1 cellular context compared by ENCODE assay signal in the genomic region with DNA sequence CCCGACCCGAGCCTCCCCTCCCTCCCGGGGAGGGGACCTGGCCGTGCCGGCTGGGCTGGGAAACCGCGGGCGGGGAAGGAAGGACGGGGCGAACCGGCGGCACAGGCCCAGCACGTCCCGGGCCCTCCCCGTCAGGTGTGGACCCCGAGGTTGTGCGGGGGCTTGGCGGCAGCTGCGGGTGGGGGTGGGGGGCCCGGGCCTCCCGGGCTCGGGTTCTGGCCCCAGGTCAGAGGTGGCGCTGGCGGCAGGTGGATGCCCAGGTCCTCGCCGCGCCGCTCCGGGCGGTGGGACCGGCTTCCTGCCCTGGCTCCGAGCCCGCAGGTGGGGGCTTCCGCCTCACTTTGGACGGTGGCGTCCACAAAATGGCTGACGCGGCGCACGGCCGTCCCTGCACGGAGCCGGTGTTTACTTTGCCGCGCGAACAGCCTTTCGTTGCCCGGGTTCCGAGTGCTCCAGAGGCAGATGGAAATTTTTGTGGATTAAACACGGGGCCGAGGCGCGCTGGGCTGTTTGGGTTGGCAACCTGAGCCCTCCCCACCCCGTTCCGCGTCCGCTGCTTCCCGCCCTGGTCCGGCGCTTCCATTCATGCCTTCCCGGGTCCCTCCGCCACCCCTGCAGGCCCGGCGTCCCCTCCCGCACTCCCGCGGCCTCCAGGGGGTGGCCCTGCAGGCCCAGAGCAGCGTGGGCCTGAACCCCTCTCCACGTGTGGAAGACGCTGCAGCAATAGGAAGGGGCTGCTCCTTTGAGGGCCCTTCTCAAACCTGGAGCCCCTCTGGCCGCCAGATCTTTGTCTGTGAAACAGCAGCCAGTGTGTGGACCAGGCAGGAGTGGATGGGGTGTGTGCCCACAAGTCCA.
TF ChIP-seq lines count a peak whose summit lies in the region.

No MANE protein-coding gene starts in this region.

TF ChIP-seq in WTC11, 78 proteins besides CTCF, POLR2A, EP300 and RAD21 (continued from another document):
- TF ChIP-seq, protein P1, sequence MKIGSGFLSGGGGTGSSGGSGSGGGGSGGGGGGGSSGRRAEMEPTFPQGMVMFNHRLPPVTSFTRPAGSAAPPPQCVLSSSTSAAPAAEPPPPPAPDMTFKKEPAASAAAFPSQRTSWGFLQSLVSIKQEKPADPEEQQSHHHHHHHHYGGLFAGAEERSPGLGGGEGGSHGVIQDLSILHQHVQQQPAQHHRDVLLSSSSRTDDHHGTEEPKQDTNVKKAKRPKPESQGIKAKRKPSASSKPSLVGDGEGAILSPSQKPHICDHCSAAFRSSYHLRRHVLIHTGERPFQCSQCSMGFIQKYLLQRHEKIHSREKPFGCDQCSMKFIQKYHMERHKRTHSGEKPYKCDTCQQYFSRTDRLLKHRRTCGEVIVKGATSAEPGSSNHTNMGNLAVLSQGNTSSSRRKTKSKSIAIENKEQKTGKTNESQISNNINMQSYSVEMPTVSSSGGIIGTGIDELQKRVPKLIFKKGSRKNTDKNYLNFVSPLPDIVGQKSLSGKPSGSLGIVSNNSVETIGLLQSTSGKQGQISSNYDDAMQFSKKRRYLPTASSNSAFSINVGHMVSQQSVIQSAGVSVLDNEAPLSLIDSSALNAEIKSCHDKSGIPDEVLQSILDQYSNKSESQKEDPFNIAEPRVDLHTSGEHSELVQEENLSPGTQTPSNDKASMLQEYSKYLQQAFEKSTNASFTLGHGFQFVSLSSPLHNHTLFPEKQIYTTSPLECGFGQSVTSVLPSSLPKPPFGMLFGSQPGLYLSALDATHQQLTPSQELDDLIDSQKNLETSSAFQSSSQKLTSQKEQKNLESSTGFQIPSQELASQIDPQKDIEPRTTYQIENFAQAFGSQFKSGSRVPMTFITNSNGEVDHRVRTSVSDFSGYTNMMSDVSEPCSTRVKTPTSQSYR (CRISPR knock-in tag; IDR thresholded peaks at IDR 0.05) = no peak
- no peak for TF ChIP-seq TEAD1 (CRISPR knock-in tag; IDR thresholded peaks at IDR 0.05)
- TF ChIP-seq, protein P2, sequence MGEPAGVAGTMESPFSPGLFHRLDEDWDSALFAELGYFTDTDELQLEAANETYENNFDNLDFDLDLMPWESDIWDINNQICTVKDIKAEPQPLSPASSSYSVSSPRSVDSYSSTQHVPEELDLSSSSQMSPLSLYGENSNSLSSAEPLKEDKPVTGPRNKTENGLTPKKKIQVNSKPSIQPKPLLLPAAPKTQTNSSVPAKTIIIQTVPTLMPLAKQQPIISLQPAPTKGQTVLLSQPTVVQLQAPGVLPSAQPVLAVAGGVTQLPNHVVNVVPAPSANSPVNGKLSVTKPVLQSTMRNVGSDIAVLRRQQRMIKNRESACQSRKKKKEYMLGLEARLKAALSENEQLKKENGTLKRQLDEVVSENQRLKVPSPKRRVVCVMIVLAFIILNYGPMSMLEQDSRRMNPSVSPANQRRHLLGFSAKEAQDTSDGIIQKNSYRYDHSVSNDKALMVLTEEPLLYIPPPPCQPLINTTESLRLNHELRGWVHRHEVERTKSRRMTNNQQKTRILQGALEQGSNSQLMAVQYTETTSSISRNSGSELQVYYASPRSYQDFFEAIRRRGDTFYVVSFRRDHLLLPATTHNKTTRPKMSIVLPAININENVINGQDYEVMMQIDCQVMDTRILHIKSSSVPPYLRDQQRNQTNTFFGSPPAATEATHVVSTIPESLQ (CRISPR knock-in tag; IDR thresholded peaks at IDR 0.05) = no peak
- TF ChIP-seq ZNF671 (CRISPR knock-in tag; IDR thresholded peaks at IDR 0.05) = no peak
- no peak for TF ChIP-seq ZNF232 (CRISPR knock-in tag; IDR thresholded peaks at IDR 0.05)
- TF ChIP-seq, protein P3, sequence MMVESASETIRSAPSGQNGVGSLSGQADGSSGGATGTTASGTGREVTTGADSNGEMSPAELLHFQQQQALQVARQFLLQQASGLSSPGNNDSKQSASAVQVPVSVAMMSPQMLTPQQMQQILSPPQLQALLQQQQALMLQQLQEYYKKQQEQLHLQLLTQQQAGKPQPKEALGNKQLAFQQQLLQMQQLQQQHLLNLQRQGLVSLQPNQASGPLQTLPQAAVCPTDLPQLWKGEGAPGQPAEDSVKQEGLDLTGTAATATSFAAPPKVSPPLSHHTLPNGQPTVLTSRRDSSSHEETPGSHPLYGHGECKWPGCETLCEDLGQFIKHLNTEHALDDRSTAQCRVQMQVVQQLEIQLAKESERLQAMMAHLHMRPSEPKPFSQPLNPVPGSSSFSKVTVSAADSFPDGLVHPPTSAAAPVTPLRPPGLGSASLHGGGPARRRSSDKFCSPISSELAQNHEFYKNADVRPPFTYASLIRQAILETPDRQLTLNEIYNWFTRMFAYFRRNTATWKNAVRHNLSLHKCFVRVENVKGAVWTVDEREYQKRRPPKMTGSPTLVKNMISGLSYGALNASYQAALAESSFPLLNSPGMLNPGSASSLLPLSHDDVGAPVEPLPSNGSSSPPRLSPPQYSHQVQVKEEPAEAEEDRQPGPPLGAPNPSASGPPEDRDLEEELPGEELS (CRISPR knock-in tag; IDR thresholded peaks at IDR 0.05) = no peak
- no peak for TF ChIP-seq HMGA2 (CRISPR knock-in tag; IDR thresholded peaks at IDR 0.05)
- 0 out of 2 replicates have a peak, but pooled peaks have one; percentile 55 for TF ChIP-seq TP53 (CRISPR knock-in tag; IDR thresholded peaks at IDR 0.05)
- no peak for TF ChIP-seq ZNF396 (CRISPR knock-in tag; IDR thresholded peaks at IDR 0.05; ENCODE audit: borderline replicate concordance)
- TF ChIP-seq, protein P4, sequence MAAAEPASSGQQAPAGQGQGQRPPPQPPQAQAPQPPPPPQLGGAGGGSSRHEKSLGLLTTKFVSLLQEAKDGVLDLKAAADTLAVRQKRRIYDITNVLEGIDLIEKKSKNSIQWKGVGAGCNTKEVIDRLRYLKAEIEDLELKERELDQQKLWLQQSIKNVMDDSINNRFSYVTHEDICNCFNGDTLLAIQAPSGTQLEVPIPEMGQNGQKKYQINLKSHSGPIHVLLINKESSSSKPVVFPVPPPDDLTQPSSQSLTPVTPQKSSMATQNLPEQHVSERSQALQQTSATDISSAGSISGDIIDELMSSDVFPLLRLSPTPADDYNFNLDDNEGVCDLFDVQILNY (CRISPR knock-in tag; IDR thresholded peaks at IDR 0.05) = 0 out of 2 replicates have a peak, but pooled peaks have one; percentile 41
TF ChIP-seq in WTC11: peak in this region for 3.
